8 cellular contexts compared by ENCODE assay signal in the genomic region with DNA sequence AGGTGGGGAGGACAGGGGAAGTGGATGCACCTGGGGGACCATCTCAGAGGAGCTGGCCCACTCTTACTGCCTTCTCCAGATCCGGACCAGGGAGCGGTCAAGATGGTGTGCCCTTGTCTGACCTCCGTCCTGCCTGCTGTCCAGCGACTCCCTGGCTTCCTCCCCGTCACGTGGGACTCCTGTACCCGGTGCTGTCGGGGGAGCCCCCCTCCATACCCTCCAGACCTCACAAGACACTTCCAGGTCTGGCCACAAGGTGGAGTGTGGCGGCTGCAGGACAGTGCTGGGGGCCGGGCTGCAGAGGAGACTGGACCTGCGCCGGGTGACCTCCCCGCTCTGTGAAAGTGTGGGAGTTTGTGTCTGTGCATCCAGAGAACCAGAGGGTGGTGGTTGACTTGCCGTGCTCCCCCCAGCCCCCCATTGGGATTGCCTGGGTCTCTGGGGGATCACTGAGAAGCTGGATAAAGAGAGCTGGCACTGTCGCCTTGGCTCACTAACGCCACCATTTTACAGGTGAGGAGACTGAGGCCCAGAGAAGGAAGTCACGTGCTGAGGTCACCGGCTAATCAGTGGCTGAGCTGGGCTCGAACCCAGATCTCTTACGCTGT. TPM values are rescaled to one million over a fixed set of nuclear protein-coding genes. Genes with fewer than 3 reads are reported as not detected.
A peak's percentile ranks its signal among the peaks of the same experiment; 100 is the strongest.
DNase-seq lines count a peak whose midpoint lies in the region; ATAC-seq, FAIRE-seq and TF ChIP-seq lines count a peak whose summit lies in the region.

No MANE protein-coding gene starts in this region.

- H3K27me3 ChIP-seq in SJCRH30 = peaks cover 9% of the 10 kb centered on the region

- in situ Hi-C loops in ACHN (cut with HindIII; ENCODE audit: low pct_ligation_motif_present, low pct_unique_long_range_greater_than_20kb, low sequenced_read_pairs) = no loop called here

- no peak overlapping the region for H3K27ac ChIP-seq in SJCRH30

- H3K27ac Mint-ChIP-seq in glutamatergic neuron (ENCODE audit: unreplicated experiment) (no peak overlapping the region), progenitor cell of endocrine pancreas (peak overlapping the region; percentile 5)

- FAIRE-seq in GM12892 (lab: Jason Lieb, UNC) = peak; percentile 21

- H3K4me1 ChIP-seq in SJCRH30 = peaks cover 4% of the 10 kb centered on the region; the same call in 1 of the 2 replicates

- peaks cover 10% of the 10 kb centered on the region for H3K27me3 Mint-ChIP-seq in glutamatergic neuron (ENCODE audit: unreplicated experiment)
- H3K27me3 Mint-ChIP-seq in progenitor cell of endocrine pancreas = peaks cover 38% of the 10 kb centered on the region

- no peaks in the 10 kb centered on the region for H3K9me3 Mint-ChIP-seq in glutamatergic neuron (ENCODE audit: unreplicated experiment)
- H3K9me3 Mint-ChIP-seq in progenitor cell of endocrine pancreas (ENCODE audit: low read depth) = no peaks in the 10 kb centered on the region

- DNase-seq in ACHN (peak; percentile 53), GM12892 (ENCODE audit: insufficient read length) (peak; percentile 87), SJCRH30 (peak; percentile 84 to 88), glutamatergic neuron (peak; percentile 92), progenitor cell of endocrine pancreas (ENCODE audit: low spot score, unreplicated experiment) (peak; percentile 73), OCI-M2 (lab: John Stamatoyannopoulos, UW; ENCODE audit: unreplicated experiment) (no peak)
- peak; percentile 60 for DNase-seq in activated naive CD4-positive, alpha-beta T cell treated with Interleukin-2 at 50 U/mL for 16 hours

- no peaks in the 10 kb centered on the region for H3K36me3 Mint-ChIP-seq in glutamatergic neuron (ENCODE audit: unreplicated experiment)
- H3K36me3 Mint-ChIP-seq in progenitor cell of endocrine pancreas (ENCODE audit: insufficient read depth) = no peaks in the 10 kb centered on the region

- H3K4me1 Mint-ChIP-seq in glutamatergic neuron (ENCODE audit: low read depth, unreplicated experiment) = peaks cover 19% of the 10 kb centered on the region
- H3K4me1 Mint-ChIP-seq in progenitor cell of endocrine pancreas (ENCODE audit: low read depth) = peaks cover 25% of the 10 kb centered on the region

- no peak overlapping the region for H3K4me3 ChIP-seq in SJCRH30

- no peaks in the 10 kb centered on the region for H3K9me3 ChIP-seq in SJCRH30 (replicated peaks)

- H3K36me3 ChIP-seq in SJCRH30 = no peaks in the 10 kb centered on the region

- ATAC-seq in HG03457 (IDR thresholded peaks at IDR 0.05; ENCODE audit: unreplicated experiment) = peak; percentile 70

- H3K4me3 Mint-ChIP-seq in glutamatergic neuron (ENCODE audit: unreplicated experiment) (no peak overlapping the region), progenitor cell of endocrine pancreas (ENCODE audit: low read depth) (no peak overlapping the region)

- TF ChIP-seq CTCF in glutamatergic neuron (IDR thresholded peaks at IDR 0.05; ENCODE audit: partially characterized antibody, unreplicated experiment) = peak; percentile 96
- TF ChIP-seq CTCF in progenitor cell of endocrine pancreas (IDR thresholded peaks at IDR 0.05; ENCODE audit: unreplicated experiment) = peak; percentile 80

- TF ChIP-seq POLR2A in GM12892 (IDR thresholded peaks at IDR 0.05; ENCODE audit: low read depth, low read length) = no peak

RNA-seq across cellular contexts. Expression of a gene that starts 1.9 kb away (rescaled TPM):
- polyA plus RNA-seq in GM12892 (2012; ENCODE audit: missing spikeins) = 0.42 TPM
- total RNA-seq in SJCRH30 (2014; rRNA removed; shearing (Covaris generic)) = 0.08 TPM in 1 of 2 replicates, not detected in the other
- total RNA-seq in glutamatergic neuron (ENCODE audit: unreplicated experiment) = 6.8 TPM
- total RNA-seq in progenitor cell of endocrine pancreas = 7.1 and 8.4 TPM in 2 replicates
